Comparison of ENCODE assay signal across 36 cellular contexts in the genomic region with DNA sequence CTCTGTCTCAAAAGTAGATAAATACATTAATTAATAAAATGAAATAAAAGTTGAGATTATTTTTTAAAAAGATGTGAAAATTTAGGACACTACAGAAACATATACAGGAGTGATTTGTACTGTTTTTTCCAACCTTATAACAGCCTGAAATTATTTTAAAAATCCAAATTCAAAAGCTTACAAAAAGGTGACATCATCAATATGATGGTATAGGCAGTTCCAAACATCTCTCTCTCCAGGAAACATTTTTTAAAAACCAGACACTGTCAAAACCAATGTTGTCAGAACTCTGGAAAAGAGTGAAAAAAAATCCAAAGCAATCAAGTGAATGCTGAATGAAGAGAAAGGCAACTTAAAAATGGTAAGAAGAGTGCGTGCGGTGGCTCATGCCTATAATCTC.
"Had no signal": no experiment of that assay in that cellular context is flagged by ENCODE, and none has a peak within 500 bp of the region (broad histone marks: within the 10 kb centered on the region; RNA-seq: fewer than 3 reads in every experiment).

No MANE protein-coding gene starts in this region.

- H3K27ac Mint-ChIP-seq: activated B cell treated with CpG ODN at 0.5 μM for 24 hours; activated CD4-positive, alpha-beta memory T cell treated with anti-CD3 and anti-CD28 coated beads for 36 hours; activated CD4-positive, alpha-beta T cell treated with anti-CD3 and anti-CD28 coated beads, Interleukin-2, amount 10 ng/mL, durations not matched to agents 24 days and 14 days; activated CD8-positive, alpha-beta T cell treated with anti-CD3 and anti-CD28 coated beads for 36 hours; activated naive CD4-positive, alpha-beta T cell treated with anti-CD3 and anti-CD28 coated beads for 36 hours; activated naive CD4-positive, alpha-beta T cell treated with anti-CD3 and anti-CD28 coated beads, Interleukin-2, amount 50 U/mL, for 72 hours; activated naive CD8-positive, alpha-beta T cell treated with anti-CD3 and anti-CD28 coated beads for 36 hours; activated T-cell treated with anti-CD3 and anti-CD28 coated beads, Interleukin-2, amount 50 U/mL, for 72 hours; activated T-helper 1 cell treated with anti-CD3 and anti-CD28 coated beads, Interleukin-12 subunit alpha, Interleukin-12 subunit beta, Interleukin-2, Interleukin-4 antibody, amounts not matched to agents 30 ng/mL and 10 ng/mL and 1 ng/mL, durations not matched to agents 14 hours and 24 hours and 36 hours; activated T-helper 17 cell treated with anti-CD3 and anti-CD28 coated beads, Interleukin-2, amount 50 U/mL, for 72 hours; T-helper 1 cell treated with Interleukin-12 subunit alpha and Interleukin-12 subunit beta and Interleukin-4 antibody, amounts not matched to agents 30 μg/mL and 1 μg/mL, for 36 hours; T-helper 2 cell treated with Interferon-gamma antibody and Interleukin-4, amounts not matched to agents 5 μg/mL and 100 μg/mL, for 36 hours had no signal

- DNase-seq: activated B cell treated with CpG ODN at 0.5 μM for 24 hours; activated CD4-positive, alpha-beta memory T cell treated with anti-CD3 and anti-CD28 coated beads for 36 hours; activated CD4-positive, alpha-beta T cell treated with anti-CD3 and anti-CD28 coated beads for 4 hours; activated CD4-positive, alpha-beta T cell treated with anti-CD3 and anti-CD28 coated beads, Interleukin-2, amount 10 ng/mL, durations not matched to agents 24 days and 14 days; activated CD4-positive, alpha-beta T cell treated with anti-CD3 and anti-CD28 coated beads, Interleukin-2, amount 50 U/mL, for 1 hour; activated CD4-positive, alpha-beta T cell treated with anti-CD3 and anti-CD28 coated beads, Interleukin-2, amount 50 U/mL, for 4 hours; activated CD4-positive, CD25-positive, alpha-beta regulatory T cell treated with anti-CD3 and anti-CD28 coated beads, Interleukin-2, amount 50 U/mL, for 72 hours; activated CD8-positive, alpha-beta memory T cell treated with anti-CD3 and anti-CD28 coated beads, Interleukin-2, amount 50 U/mL, for 4 hours; activated CD8-positive, alpha-beta T cell treated with anti-CD3 and anti-CD28 coated beads for 36 hours; activated effector memory CD4-positive, alpha-beta T cell treated with anti-CD3 and anti-CD28 coated beads, Interleukin-2, amount 50 U/mL, for 16 hours; activated gamma-delta T cell treated with Interleukin-2 at 50 U/mL for 16 hours; activated naive CD4-positive, alpha-beta T cell; activated naive CD4-positive, alpha-beta T cell treated with anti-CD3 and anti-CD28 coated beads for 36 hours; activated naive CD4-positive, alpha-beta T cell treated with anti-CD3 and anti-CD28 coated beads, Interleukin-2, amount 50 U/mL, for 16 hours; activated naive CD8-positive, alpha-beta T cell treated with anti-CD3 and anti-CD28 coated beads for 36 hours; activated T-cell treated with anti-CD3 and anti-CD28 coated beads for 4 hours; activated T-cell treated with anti-CD3 and anti-CD28 coated beads, Interleukin-2, amount 50 U/mL, for 1 hour; activated T-cell treated with anti-CD3 and anti-CD28 coated beads, Interleukin-2, amount 50 U/mL, for 4 hours; activated T-cell treated with anti-CD3 and anti-CD28 coated beads, Interleukin-2, amount 50 U/mL, for 72 hours; adrenal gland; amniotic stem cell; aorta; body of pancreas; brain microvascular endothelial cell; central memory CD4-positive, alpha-beta T cell; T-helper 2 cell; T-helper 9 cell had no signal

- H3K4me3 ChIP-seq: adrenal gland, body of pancreas, breast epithelium had no signal

- H3K36me3 ChIP-seq: adrenal gland, brain microvascular endothelial cell, breast epithelium had no signal

- ATAC-seq: activated CD8-positive, alpha-beta T cell treated with anti-CD3 and anti-CD28 coated beads for 36 hours; activated naive CD4-positive, alpha-beta T cell treated with anti-CD3 and anti-CD28 coated beads, Interleukin-2, amount 50 U/mL, for 72 hours; activated T-cell treated with anti-CD3 and anti-CD28 coated beads, Interleukin-2, amount 50 U/mL, for 4 hours; activated T-cell treated with anti-CD3 and anti-CD28 coated beads, Interleukin-2, amount 50 U/mL, for 72 hours; activated T-helper 17 cell treated with anti-CD3 and anti-CD28 coated beads, Interleukin-2, amount 50 U/mL, for 72 hours; body of pancreas had no signal

- H3K27ac ChIP-seq: adrenal gland, body of pancreas, brain microvascular endothelial cell, breast epithelium, VCaP had no signal

- H3K4me3 Mint-ChIP-seq: activated B cell treated with CpG ODN at 0.5 μM for 24 hours; activated CD4-positive, alpha-beta memory T cell treated with anti-CD3 and anti-CD28 coated beads for 36 hours; activated CD4-positive, alpha-beta T cell treated with anti-CD3 and anti-CD28 coated beads, Interleukin-2, amount 10 ng/mL, durations not matched to agents 24 days and 14 days; activated CD8-positive, alpha-beta T cell treated with anti-CD3 and anti-CD28 coated beads for 36 hours; activated naive CD4-positive, alpha-beta T cell treated with anti-CD3 and anti-CD28 coated beads for 36 hours; activated naive CD8-positive, alpha-beta T cell treated with anti-CD3 and anti-CD28 coated beads for 36 hours; activated T-cell treated with anti-CD3 and anti-CD28 coated beads, Interleukin-2, amount 50 U/mL, for 4 hours; activated T-cell treated with anti-CD3 and anti-CD28 coated beads, Interleukin-2, amount 50 U/mL, for 72 hours; activated T-helper 1 cell treated with anti-CD3 and anti-CD28 coated beads, Interleukin-12 subunit alpha, Interleukin-12 subunit beta, Interleukin-2, Interleukin-4 antibody, amounts not matched to agents 30 ng/mL and 10 ng/mL and 1 ng/mL, durations not matched to agents 14 hours and 24 hours and 36 hours; activated T-helper 17 cell treated with anti-CD3 and anti-CD28 coated beads, Interleukin-2, amount 50 U/mL, for 72 hours; T-helper 1 cell treated with Interleukin-12 subunit alpha and Interleukin-12 subunit beta and Interleukin-4 antibody, amounts not matched to agents 30 μg/mL and 1 μg/mL, for 36 hours; T-helper 2 cell treated with Interferon-gamma antibody and Interleukin-4, amounts not matched to agents 5 μg/mL and 100 μg/mL, for 36 hours had no signal

- H3K9me3 ChIP-seq: adrenal gland, body of pancreas had no signal

- FAIRE-seq: astrocyte, TTC549 had no signal

- H3K27me3 Mint-ChIP-seq: activated B cell treated with CpG ODN at 0.5 μM for 24 hours had no signal

- H3K4me1 ChIP-seq: adrenal gland, body of pancreas, breast epithelium had no signal

- H3K4me1 Mint-ChIP-seq: activated CD4-positive, alpha-beta T cell treated with anti-CD3 and anti-CD28 coated beads, Interleukin-2, amount 10 ng/mL, durations not matched to agents 24 days and 14 days; activated naive CD8-positive, alpha-beta T cell treated with anti-CD3 and anti-CD28 coated beads for 36 hours; activated T-helper 17 cell treated with anti-CD3 and anti-CD28 coated beads, Interleukin-2, amount 50 U/mL, for 72 hours had no signal

- H3K27me3 ChIP-seq: adrenal gland, body of pancreas, brain microvascular endothelial cell, breast epithelium had no signal
